ENCODE assay signal across 1 cellular context in the genomic region with DNA sequence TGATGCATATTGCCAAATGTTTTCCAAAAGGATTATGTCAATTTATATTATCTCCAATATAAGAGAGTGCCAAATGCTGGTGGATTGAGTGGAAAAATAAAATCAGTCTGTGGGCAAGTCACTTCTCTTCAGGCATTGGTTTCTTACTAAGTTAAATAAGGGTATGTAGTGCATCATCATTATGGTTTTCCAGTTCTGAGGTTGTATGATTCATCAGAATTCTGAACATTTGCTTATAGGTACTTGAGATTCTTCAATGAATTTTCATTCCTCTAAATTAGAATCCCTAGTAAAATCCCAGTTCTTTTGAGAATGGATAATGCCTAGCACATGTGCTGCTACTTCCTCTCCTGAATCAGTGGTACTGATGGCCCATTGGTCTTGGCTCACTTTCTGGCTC.
TF ChIP-seq lines count a peak whose summit lies in the region.

No MANE protein-coding gene starts in this region.

TF ChIP-seq in A549, 52 proteins besides CTCF, POLR2A, EP300 and RAD21 (continued from another document):
- TF ChIP-seq ZFP36 (IDR thresholded peaks at IDR 0.05; ENCODE audit: borderline replicate concordance, partially characterized antibody) (no peak), TP53 (CRISPR knock-in tag; IDR thresholded peaks at IDR 0.05) (no peak), HOXB13 (CRISPR knock-in tag; IDR thresholded peaks at IDR 0.05; ENCODE audit: low read depth) (no peak), EHF (CRISPR knock-in tag; IDR thresholded peaks at IDR 0.05) (no peak), BHLHE40 (IDR thresholded peaks at IDR 0.05; ENCODE audit: low read depth, low read length) (no peak), NPAS2 (CRISPR knock-in tag; IDR thresholded peaks at IDR 0.05; ENCODE audit: borderline replicate concordance) (no peak), GATA3 (IDR thresholded peaks at IDR 0.05; ENCODE audit: borderline replicate concordance) (no peak), PHF8 (IDR thresholded peaks at IDR 0.05; ENCODE audit: borderline replicate concordance, low read depth) (no peak)
- TF ChIP-seq, protein P1, sequence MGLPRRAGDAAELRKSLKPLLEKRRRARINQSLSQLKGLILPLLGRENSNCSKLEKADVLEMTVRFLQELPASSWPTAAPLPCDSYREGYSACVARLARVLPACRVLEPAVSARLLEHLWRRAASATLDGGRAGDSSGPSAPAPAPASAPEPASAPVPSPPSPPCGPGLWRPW (IDR thresholded peaks at IDR 0.05) = no peak
- TF ChIP-seq, protein P2, sequence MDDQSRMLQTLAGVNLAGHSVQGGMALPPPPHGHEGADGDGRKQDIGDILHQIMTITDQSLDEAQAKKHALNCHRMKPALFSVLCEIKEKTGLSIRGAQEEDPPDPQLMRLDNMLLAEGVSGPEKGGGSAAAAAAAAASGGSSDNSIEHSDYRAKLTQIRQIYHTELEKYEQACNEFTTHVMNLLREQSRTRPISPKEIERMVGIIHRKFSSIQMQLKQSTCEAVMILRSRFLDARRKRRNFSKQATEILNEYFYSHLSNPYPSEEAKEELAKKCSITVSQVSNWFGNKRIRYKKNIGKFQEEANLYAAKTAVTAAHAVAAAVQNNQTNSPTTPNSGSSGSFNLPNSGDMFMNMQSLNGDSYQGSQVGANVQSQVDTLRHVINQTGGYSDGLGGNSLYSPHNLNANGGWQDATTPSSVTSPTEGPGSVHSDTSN (IDR thresholded peaks at IDR 0.05) = no peak
- TF ChIP-seq, protein P3, sequence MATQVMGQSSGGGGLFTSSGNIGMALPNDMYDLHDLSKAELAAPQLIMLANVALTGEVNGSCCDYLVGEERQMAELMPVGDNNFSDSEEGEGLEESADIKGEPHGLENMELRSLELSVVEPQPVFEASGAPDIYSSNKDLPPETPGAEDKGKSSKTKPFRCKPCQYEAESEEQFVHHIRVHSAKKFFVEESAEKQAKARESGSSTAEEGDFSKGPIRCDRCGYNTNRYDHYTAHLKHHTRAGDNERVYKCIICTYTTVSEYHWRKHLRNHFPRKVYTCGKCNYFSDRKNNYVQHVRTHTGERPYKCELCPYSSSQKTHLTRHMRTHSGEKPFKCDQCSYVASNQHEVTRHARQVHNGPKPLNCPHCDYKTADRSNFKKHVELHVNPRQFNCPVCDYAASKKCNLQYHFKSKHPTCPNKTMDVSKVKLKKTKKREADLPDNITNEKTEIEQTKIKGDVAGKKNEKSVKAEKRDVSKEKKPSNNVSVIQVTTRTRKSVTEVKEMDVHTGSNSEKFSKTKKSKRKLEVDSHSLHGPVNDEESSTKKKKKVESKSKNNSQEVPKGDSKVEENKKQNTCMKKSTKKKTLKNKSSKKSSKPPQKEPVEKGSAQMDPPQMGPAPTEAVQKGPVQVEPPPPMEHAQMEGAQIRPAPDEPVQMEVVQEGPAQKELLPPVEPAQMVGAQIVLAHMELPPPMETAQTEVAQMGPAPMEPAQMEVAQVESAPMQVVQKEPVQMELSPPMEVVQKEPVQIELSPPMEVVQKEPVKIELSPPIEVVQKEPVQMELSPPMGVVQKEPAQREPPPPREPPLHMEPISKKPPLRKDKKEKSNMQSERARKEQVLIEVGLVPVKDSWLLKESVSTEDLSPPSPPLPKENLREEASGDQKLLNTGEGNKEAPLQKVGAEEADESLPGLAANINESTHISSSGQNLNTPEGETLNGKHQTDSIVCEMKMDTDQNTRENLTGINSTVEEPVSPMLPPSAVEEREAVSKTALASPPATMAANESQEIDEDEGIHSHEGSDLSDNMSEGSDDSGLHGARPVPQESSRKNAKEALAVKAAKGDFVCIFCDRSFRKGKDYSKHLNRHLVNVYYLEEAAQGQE (IDR thresholded peaks at IDR 0.05) = no peak
